8 cellular contexts compared by ENCODE assay signal in the genomic region with DNA sequence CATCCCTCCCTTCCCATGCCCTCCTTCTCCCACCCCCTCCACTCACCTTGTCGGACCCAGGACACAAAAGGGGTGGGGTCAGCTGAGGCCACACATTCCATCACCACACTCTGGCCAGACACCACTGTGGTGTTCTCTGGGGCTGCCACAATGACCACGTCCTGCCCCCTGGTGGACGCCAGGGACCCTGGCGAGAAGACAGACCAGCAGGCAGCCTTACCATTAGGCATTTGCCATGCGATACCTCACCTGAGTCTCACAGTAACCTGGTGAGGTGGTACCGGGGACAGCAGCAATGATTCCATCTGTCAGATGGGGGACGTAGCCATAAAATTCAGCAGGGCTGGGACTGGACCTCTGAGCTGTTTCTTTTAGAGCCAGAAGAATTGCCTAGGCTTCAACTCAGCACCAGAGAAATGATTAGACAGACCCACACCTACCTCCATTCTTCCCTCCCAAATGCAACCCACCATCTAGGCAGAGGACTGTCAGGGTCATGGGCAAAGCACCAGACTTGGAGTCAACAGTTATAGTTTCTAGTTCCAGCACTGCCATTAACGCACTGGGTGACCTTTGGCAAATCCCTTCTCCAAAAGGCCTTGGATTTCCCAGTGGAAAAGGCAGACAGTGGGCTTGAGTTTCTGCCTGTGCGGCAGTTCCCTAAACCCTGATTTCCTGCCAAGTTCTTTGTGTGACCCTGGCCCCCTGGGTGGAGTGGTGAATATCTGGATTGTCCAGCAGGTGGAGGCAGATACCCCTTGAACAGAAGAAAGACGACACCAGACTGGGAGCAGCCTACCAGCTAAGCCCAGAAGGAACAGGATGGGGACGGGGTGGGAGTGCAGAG. TPM values are rescaled to one million over a fixed set of nuclear protein-coding genes. Genes with fewer than 3 reads are reported as not detected.
DNase-seq lines count a peak whose midpoint lies in the region; ATAC-seq and TF ChIP-seq lines count a peak whose summit lies in the region.

No MANE protein-coding gene starts in this region.

- peak in 9 of 10 experiments; percentile 18 to 57 (median 27) for DNase-seq in CD4-positive, alpha-beta T cell
- DNase-seq in HK-2 (ENCODE audit: unreplicated experiment) (peak; percentile 51), NCI-H69 (lab: John Stamatoyannopoulos, UW) (peak; percentile 96), epithelial cell of esophagus (ENCODE audit: low read depth) (peak; percentile 63), myocyte (ENCODE audit: low read depth) (peak; percentile 83), tibial nerve (ENCODE audit: low spot score in 2 of 2) (peak in 1 of 2 donors; percentile 37)
- peak; percentile 62 to 69 for DNase-seq in activated CD4-positive, alpha-beta T cell treated with anti-CD3 and anti-CD28 coated beads, Interleukin-2, amount 50 U/mL, for 48 hours

- no peak overlapping the region for H3K4me3 ChIP-seq in epithelial cell of esophagus (ENCODE audit: low read length)
- H3K4me3 ChIP-seq in tibial nerve: no peak overlapping the region

- H3K9me3 ChIP-seq in CD4-positive, alpha-beta T cell (ENCODE audit: control insufficient read depth, low read length): no peaks in the 10 kb centered on the region
- H3K9me3 ChIP-seq in tibial nerve: no peaks in the 10 kb centered on the region

- no peaks in the 10 kb centered on the region for H3K9me3 Mint-ChIP-seq in CD4-positive, alpha-beta T cell

- H3K27me3 ChIP-seq in CD4-positive, alpha-beta T cell (ENCODE audit: control insufficient read depth, insufficient read depth, low read length): peaks cover 28% of the 10 kb centered on the region
- peaks cover 0 to 23% of the 10 kb centered on the region in 2 donors for H3K27me3 ChIP-seq in tibial nerve

- 23 to 32% methylated on average over 9 to 11 of the region's 11 CpGs for WGBS in tibial nerve, 2 donors

- peaks cover 0 to 17% (median 0%) of the 10 kb centered on the region in 4 donors for H3K4me1 ChIP-seq in tibial nerve

- TF ChIP-seq EP300 in tibial nerve (IDR thresholded peaks at IDR 0.05): no peak

- H3K36me3 ChIP-seq in tibial nerve: no peaks in the 10 kb centered on the region

- H3K36me3 Mint-ChIP-seq in CD4-positive, alpha-beta T cell (ENCODE audit: low read depth): no peaks in the 10 kb centered on the region

- peak; percentile 51 for TF ChIP-seq CTCF in CD4-positive, alpha-beta T cell (IDR thresholded peaks at IDR 0.05)
- TF ChIP-seq CTCF in epithelial cell of esophagus (IDR thresholded peaks at IDR 0.05; ENCODE audit: insufficient read depth, low read depth, low read length, missing control alignments) (peak; percentile 80), tibial nerve (IDR thresholded peaks at IDR 0.05) (peak in 4 of 5 experiments; percentile 42 to 53 (median 48))

- CTCF ChIA-PET in CD4-positive, alpha-beta T cell (lab: Charles Lee): no interaction called here

- no peak overlapping the region for H3K27ac ChIP-seq in CD4-positive, alpha-beta T cell (ENCODE audit: low read depth, low read length)
- H3K27ac ChIP-seq in tibial nerve: no peak overlapping the region

- no peak overlapping the region for H3K27ac Mint-ChIP-seq in CD4-positive, alpha-beta T cell

- TF ChIP-seq POLR2A in tibial nerve (IDR thresholded peaks at IDR 0.05): no peak

- POLR2A ChIA-PET in CD4-positive, alpha-beta T cell (lab: Charles Lee): no interaction called here

- intact Hi-C loops in CD4-positive, alpha-beta T cell (cut with DNase I, micrococcal nuclease): loop anchor here in 1 of 2 experiments (5.0 kb wide), 1 partner anchor 84 kb away; no protein-coding TSS in a partner anchor

- peaks cover 11% of the 10 kb centered on the region for H3K4me1 Mint-ChIP-seq in CD4-positive, alpha-beta T cell (ENCODE audit: low read depth)

- H3K4me3 Mint-ChIP-seq in CD4-positive, alpha-beta T cell: no peak overlapping the region

- peak; percentile 51 for ATAC-seq in CD4-positive, alpha-beta T cell (ENCODE audit: poor library complexity)
- ATAC-seq in GM21360 (IDR thresholded peaks at IDR 0.05; ENCODE audit: unreplicated experiment): no peak

- peaks cover 66% of the 10 kb centered on the region for H3K27me3 Mint-ChIP-seq in CD4-positive, alpha-beta T cell

RNA-seq across cellular contexts. Expression of a gene that starts 21.8 kb away (rescaled TPM):
- total RNA-seq in CD4-positive, alpha-beta T cell: not detected
- total RNA-seq in myocyte (24.9 and 28.9 TPM in 2 replicates), tibial nerve (1 to 10 TPM in 2 of 4 donors, under 1 TPM in 2; 0.59 to 2.0 (median 1.1) TPM)
- polyA plus RNA-seq in myocyte (2012): 18.6 TPM

RNA-seq across cellular contexts. Expression of a gene that starts 23.2 kb away (rescaled TPM):
- not detected for total RNA-seq in CD4-positive, alpha-beta T cell
- 0.08 and 0.31 TPM in 2 replicates for total RNA-seq in myocyte
- 0.04 TPM for polyA plus RNA-seq in myocyte (2012)
- not detected for total RNA-seq in tibial nerve
